ENCODE assay signal across 1 cellular context in the genomic region with DNA sequence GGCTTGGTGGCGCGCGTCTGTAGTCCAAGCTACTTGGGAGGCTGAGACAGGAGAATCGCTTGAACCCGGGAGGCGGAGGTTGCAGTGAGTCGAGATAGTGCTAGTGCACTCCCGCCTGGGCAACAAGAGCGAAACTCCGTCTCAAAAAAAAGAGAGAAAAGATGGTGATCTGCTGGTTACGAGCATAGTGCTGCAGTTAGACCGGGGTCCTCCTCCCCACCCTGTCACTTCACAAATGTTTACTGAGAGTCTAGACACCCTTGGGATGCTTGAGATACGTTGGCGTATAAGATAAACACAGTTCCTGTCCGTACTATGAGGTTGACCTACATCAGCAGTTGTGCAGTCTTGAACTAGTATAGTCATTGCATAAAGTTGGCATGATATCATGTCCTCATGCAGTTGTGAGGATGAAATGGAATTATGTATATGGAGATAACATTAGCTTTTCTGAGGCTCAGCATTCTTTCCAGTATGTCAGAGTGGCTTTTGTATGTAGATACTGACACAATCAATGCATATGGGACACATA.
TF ChIP-seq lines count a peak whose summit lies in the region.

No MANE protein-coding gene starts in this region.

TF ChIP-seq in K562, 482 proteins besides CTCF, POLR2A, EP300 and RAD21 (continues in another document):
- TF ChIP-seq TRIM25 (IDR thresholded peaks at IDR 0.05; ENCODE audit: borderline replicate concordance) (0 out of 2 replicates have a peak, but pooled peaks have one; percentile 0), ZNF644 (tag; IDR thresholded peaks at IDR 0.05; ENCODE audit: low read depth) (0 out of 2 replicates have a peak, but pooled peaks have one; percentile 7), HMG20A (CRISPR knock-in tag; conservative IDR thresholded peaks at IDR 0.05) (no peak), MYNN (IDR thresholded peaks at IDR 0.05) (no peak), MYNN (CRISPR knock-in tag; IDR thresholded peaks at IDR 0.05) (no peak), RCOR1 (IDR thresholded peaks at IDR 0.05; ENCODE audit: borderline replicate concordance in 1 of 2, low read depth in 2 of 2, low read length in 2 of 2) (no peak), ZBTB11 (CRISPR knock-in tag; IDR thresholded peaks at IDR 0.05) (no peak), ZNF316 (IDR thresholded peaks at IDR 0.05) (0 out of 2 replicates have a peak, but pooled peaks have one; percentile 1), CHD7 (IDR thresholded peaks at IDR 0.05; ENCODE audit: low read depth, low read length) (no peak), ZC3H4 (CRISPR knock-in tag; IDR thresholded peaks at IDR 0.05; ENCODE audit: borderline replicate concordance) (no peak), BCOR (IDR thresholded peaks at IDR 0.05) (peak; percentile 66; the same call in 1 of the 2 replicates), BMI1 (IDR thresholded peaks at IDR 0.05; ENCODE audit: low read length) (no peak), FIP1L1 (IDR thresholded peaks at IDR 0.05; ENCODE audit: low read depth, low read length, poor library complexity, severe bottlenecking) (no peak), NKRF (IDR thresholded peaks at IDR 0.05; ENCODE audit: borderline replicate concordance) (no peak), ELF1 (tag; IDR thresholded peaks at IDR 0.05) (no peak), CREB1 (IDR thresholded peaks at IDR 0.05) (no peak), CREB1 (CRISPR knock-in tag; IDR thresholded peaks at IDR 0.05) (no peak), NR1H2 (CRISPR knock-in tag; IDR thresholded peaks at IDR 0.05) (no peak), SP2 (IDR thresholded peaks at IDR 0.05; ENCODE audit: extremely low read depth, low read depth, low read length, poor library complexity, severe bottlenecking) (no peak), NCOA6 (IDR thresholded peaks at IDR 0.05) (no peak), ARNT (IDR thresholded peaks at IDR 0.05) (0 out of 4 replicates have a peak, but pooled peaks of 1 of the 2 experiments have one; percentile 2), RNF2 (IDR thresholded peaks at IDR 0.05) (no peak), PHB2 (IDR thresholded peaks at IDR 0.05; ENCODE audit: low read depth) (no peak), PHF20 (IDR thresholded peaks at IDR 0.05; ENCODE audit: partially characterized antibody) (no peak)
- TF ChIP-seq, protein P1, sequence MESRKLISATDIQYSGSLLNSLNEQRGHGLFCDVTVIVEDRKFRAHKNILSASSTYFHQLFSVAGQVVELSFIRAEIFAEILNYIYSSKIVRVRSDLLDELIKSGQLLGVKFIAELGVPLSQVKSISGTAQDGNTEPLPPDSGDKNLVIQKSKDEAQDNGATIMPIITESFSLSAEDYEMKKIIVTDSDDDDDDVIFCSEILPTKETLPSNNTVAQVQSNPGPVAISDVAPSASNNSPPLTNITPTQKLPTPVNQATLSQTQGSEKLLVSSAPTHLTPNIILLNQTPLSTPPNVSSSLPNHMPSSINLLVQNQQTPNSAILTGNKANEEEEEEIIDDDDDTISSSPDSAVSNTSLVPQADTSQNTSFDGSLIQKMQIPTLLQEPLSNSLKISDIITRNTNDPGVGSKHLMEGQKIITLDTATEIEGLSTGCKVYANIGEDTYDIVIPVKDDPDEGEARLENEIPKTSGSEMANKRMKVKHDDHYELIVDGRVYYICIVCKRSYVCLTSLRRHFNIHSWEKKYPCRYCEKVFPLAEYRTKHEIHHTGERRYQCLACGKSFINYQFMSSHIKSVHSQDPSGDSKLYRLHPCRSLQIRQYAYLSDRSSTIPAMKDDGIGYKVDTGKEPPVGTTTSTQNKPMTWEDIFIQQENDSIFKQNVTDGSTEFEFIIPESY (CRISPR knock-in tag; IDR thresholded peaks at IDR 0.05), result no peak
- TF ChIP-seq, protein P2, sequence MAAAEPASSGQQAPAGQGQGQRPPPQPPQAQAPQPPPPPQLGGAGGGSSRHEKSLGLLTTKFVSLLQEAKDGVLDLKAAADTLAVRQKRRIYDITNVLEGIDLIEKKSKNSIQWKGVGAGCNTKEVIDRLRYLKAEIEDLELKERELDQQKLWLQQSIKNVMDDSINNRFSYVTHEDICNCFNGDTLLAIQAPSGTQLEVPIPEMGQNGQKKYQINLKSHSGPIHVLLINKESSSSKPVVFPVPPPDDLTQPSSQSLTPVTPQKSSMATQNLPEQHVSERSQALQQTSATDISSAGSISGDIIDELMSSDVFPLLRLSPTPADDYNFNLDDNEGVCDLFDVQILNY (CRISPR knock-in tag; IDR thresholded peaks at IDR 0.05), result 0 out of 2 replicates have a peak, but pooled peaks have one; percentile 16
- TF ChIP-seq, protein P3, sequence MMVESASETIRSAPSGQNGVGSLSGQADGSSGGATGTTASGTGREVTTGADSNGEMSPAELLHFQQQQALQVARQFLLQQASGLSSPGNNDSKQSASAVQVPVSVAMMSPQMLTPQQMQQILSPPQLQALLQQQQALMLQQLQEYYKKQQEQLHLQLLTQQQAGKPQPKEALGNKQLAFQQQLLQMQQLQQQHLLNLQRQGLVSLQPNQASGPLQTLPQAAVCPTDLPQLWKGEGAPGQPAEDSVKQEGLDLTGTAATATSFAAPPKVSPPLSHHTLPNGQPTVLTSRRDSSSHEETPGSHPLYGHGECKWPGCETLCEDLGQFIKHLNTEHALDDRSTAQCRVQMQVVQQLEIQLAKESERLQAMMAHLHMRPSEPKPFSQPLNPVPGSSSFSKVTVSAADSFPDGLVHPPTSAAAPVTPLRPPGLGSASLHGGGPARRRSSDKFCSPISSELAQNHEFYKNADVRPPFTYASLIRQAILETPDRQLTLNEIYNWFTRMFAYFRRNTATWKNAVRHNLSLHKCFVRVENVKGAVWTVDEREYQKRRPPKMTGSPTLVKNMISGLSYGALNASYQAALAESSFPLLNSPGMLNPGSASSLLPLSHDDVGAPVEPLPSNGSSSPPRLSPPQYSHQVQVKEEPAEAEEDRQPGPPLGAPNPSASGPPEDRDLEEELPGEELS (CRISPR knock-in tag; IDR thresholded peaks at IDR 0.05; ENCODE audit: borderline replicate concordance), result no peak
